Comparison of ENCODE assay signal across 9 cellular contexts in the genomic region with DNA sequence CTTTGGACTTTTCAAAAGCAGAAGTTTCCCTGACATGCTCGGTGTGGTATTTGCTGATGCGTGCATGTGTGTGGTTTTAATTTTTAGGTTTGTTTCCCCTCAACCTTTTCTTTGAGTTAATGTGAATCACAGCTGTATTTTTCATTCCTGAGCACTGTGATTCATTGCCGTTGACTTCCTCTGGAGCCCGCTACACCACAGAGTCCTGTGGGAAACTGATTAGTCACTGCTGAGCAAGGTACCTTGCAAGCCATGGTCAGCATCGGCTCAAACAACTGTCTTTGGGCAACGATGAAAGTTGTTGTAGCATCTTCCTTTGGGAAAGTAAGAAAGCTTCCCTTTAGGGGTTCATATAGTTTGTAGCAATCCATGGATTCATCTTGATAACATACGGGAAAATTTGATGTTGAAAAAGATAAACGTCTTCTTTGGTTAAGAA. TPM values are rescaled to one million over a fixed set of nuclear protein-coding genes. Genes with fewer than 3 reads are reported as not detected.
DNase-seq lines count a peak whose midpoint lies in the region; ATAC-seq and TF ChIP-seq lines count a peak whose summit lies in the region.
"Had no signal": no experiment of that assay in that cellular context is flagged by ENCODE, and none has a peak within 500 bp of the region (broad histone marks: within the 10 kb centered on the region; RNA-seq: fewer than 3 reads in every experiment).

No MANE protein-coding gene starts in this region.

- H3K4me1 Mint-ChIP-seq in activated B cell treated with CpG ODN at 0.5 μM for 24 hours = peaks cover 70% of the 10 kb centered on the region

- peak overlapping the region; percentile 78 for H3K27ac Mint-ChIP-seq in activated B cell treated with CpG ODN at 0.5 μM for 24 hours

- CTCF ChIA-PET in activated B cell treated with CpG ODN at 0.5 μM for 24 hours (lab: Charles Lee) = interaction anchor here (0.6 to 1.4 kb wide), 4 partner anchors 10 to 122 kb away, joined by 3 to 16 read pairs (median 4); no protein-coding TSS in a partner anchor

- 30% methylated on average over 8 of the region's 8 CpGs for WGBS in right cardiac atrium

- intact Hi-C loops in activated B cell treated with CpG ODN at 0.5 μM for 24 hours (cut with micrococcal nuclease) = loop anchor here (1.0 kb wide), 4 partner anchors 13 to 180 kb away; no protein-coding TSS in a partner anchor
- intact Hi-C loops in right cardiac atrium (cut with DNase I) = loop anchor here in 1 of 4 donors (5.0 kb wide), 1 partner anchor 72 kb away; no protein-coding TSS in a partner anchor

- H3K36me3 ChIP-seq in thoracic aorta = no peaks in the 10 kb centered on the region

- no peak overlapping the region for H3K4me3 ChIP-seq in right cardiac atrium (ENCODE audit: low read length)
- no peak overlapping the region for H3K4me3 ChIP-seq in thoracic aorta

- DNase-seq in activated CD4-positive, CD25-positive, alpha-beta regulatory T cell treated with anti-CD3 and anti-CD28 coated beads, Interleukin-2, amount 50 U/mL, for 72 hours = no peak
- DNase-seq in activated B cell treated with CpG ODN at 0.5 μM for 24 hours = peak; percentile 31
- no peak for DNase-seq in right cardiac atrium
- DNase-seq in thoracic aorta (ENCODE audit: low spot score) = peak; percentile 39
- DNase-seq in putamen (ENCODE audit: low spot score) = no peak
- DNase-seq in SK-N-DZ (ENCODE audit: low spot score) = no peak

- no peaks in the 10 kb centered on the region for H3K27me3 ChIP-seq in right cardiac atrium (ENCODE audit: control insufficient read depth, insufficient read depth)
- H3K27me3 ChIP-seq in thoracic aorta (replicated peaks; ENCODE audit: insufficient read depth) = no peaks in the 10 kb centered on the region

- POLR2A ChIA-PET in activated B cell treated with CpG ODN at 0.5 μM for 24 hours (lab: Charles Lee) = interaction anchor here (0.6 to 1.8 kb wide), 6 partner anchors 12 to 119 kb away, joined by 3 to 6 read pairs (median 4); no protein-coding TSS in a partner anchor

- H3K27me3 Mint-ChIP-seq in activated B cell treated with CpG ODN at 0.5 μM for 24 hours = no peaks in the 10 kb centered on the region

- no peaks in the 10 kb centered on the region for H3K36me3 Mint-ChIP-seq in activated B cell treated with CpG ODN at 0.5 μM for 24 hours (ENCODE audit: low read depth)

- no peaks in the 10 kb centered on the region for H3K9me3 Mint-ChIP-seq in activated B cell treated with CpG ODN at 0.5 μM for 24 hours

- H3K4me1 ChIP-seq in right cardiac atrium (ENCODE audit: control insufficient read depth, insufficient read depth, low read length) = no peaks in the 10 kb centered on the region
- peaks cover 30 to 40% of the 10 kb centered on the region in 2 donors for H3K4me1 ChIP-seq in thoracic aorta (ENCODE audit: control insufficient read depth in 1 of 2, low read depth in 2 of 2)

- H3K27ac ChIP-seq in right cardiac atrium (ENCODE audit: low read length) (no peak overlapping the region), thoracic aorta (peak overlapping the region; percentile 41 to 68)
- H3K27ac ChIP-seq: C4-2B had no signal

- no peak for TF ChIP-seq CTCF in activated B cell treated with CpG ODN at 0.5 μM for 24 hours (IDR thresholded peaks at IDR 0.05)
- TF ChIP-seq CTCF in thoracic aorta (IDR thresholded peaks at IDR 0.05) = peak; percentile 21

- H3K4me3 Mint-ChIP-seq in activated B cell treated with CpG ODN at 0.5 μM for 24 hours = peak overlapping the region; percentile 72

- ATAC-seq in activated CD4-positive, CD25-positive, alpha-beta regulatory T cell treated with anti-CD3 and anti-CD28 coated beads, Interleukin-2, amount 50 U/mL, for 24 hours = peak; percentile 32 to 36
- ATAC-seq in activated B cell treated with CpG ODN at 0.5 μM for 24 hours (ENCODE audit: low read depth) (peak; percentile 91), right cardiac atrium (peak; percentile 82 to 95), thoracic aorta (ENCODE audit: insufficient number of reproducible peaks, low FRiP score, low read depth) (peak; percentile 85), HG03135 (IDR thresholded peaks at IDR 0.05; ENCODE audit: unreplicated experiment) (no peak)

- H3K9me3 ChIP-seq in right cardiac atrium (ENCODE audit: control insufficient read depth, low read length) (no peaks in the 10 kb centered on the region), thoracic aorta (no peaks in the 10 kb centered on the region)

RNA-seq across cellular contexts. Expression of a gene that starts 57.5 kb away (rescaled TPM):
- total RNA-seq in activated B cell treated with CpG ODN at 0.5 μM for 24 hours (0.46 and 0.75 TPM in 2 replicates), right cardiac atrium (10 to 100 TPM; 47.8 to 70.9 (median 60.3) TPM), thoracic aorta (100 to 1,000 TPM in 1 of 2 donors, 10 to 100 TPM in 1; 60.9 to 121 TPM)
- 16.8 TPM for polyA plus RNA-seq in right cardiac atrium
- polyA plus RNA-seq in SK-N-DZ (2014; cell fraction: cytosol; rRNA removed) = not detected in 2 replicates
- not detected in 2 replicates for polyA plus RNA-seq in SK-N-DZ (2014; cell fraction: nucleus; rRNA removed)

Comparison
In these comparisons a context has a peak if more than half of its experiments do, and no peak if none do; other contexts are left out.
1. DNase-seq: peak in activated B cell treated with CpG ODN at 0.5 μM for 24 hours (single experiment) and thoracic aorta (single experiment); none in activated CD4-positive, CD25-positive, alpha-beta regulatory T cell treated with anti-CD3 and anti-CD28 coated beads, Interleukin-2, amount 50 U/mL, for 72 hours (single experiment), right cardiac atrium (0 of 3), putamen (single experiment) and SK-N-DZ (single experiment).
2. RNA of a gene that starts 57.5 kb away (total RNA-seq): 60.9 to 121 TPM in thoracic aorta and 47.8 to 70.9 TPM in right cardiac atrium; 0.46 to 0.75 TPM in activated B cell treated with CpG ODN at 0.5 μM for 24 hours; every median in the first group is over 10 times any median in the second.